Comparison of ENCODE assay signal across 14 cellular contexts in genomic region chr17:16282522-16282921, GRCh38.
DNase-seq lines count a peak whose midpoint lies in the region; ATAC-seq, FAIRE-seq and TF ChIP-seq lines count a peak whose summit lies in the region.
"Had no signal": no experiment of that assay in that cellular context is flagged by ENCODE, and none has a peak within 500 bp of the region (broad histone marks: within the 10 kb centered on the region; RNA-seq: fewer than 3 reads in every experiment).

No MANE protein-coding gene starts in this region.

- no peak overlapping the region for H3K27ac ChIP-seq in CD4-positive, alpha-beta T cell (ENCODE audit: low read depth, low read length)
- no peak overlapping the region for H3K27ac ChIP-seq in mesendoderm (ENCODE audit: low read depth, low read length)
- H3K27ac ChIP-seq: upper lobe of right lung had no signal

- H3K4me2 ChIP-seq in mesendoderm (ENCODE audit: low read length), result no peak overlapping the region

- no peak for FAIRE-seq in bronchial epithelial cell (lab: Jason Lieb, UNC)

- H3K9ac ChIP-seq in mesendoderm (ENCODE audit: low read length), result no peak overlapping the region

- no peak overlapping the region for H3K4ac ChIP-seq in mesendoderm (ENCODE audit: low read depth, low read length)

- no peak overlapping the region for H3K4me3 ChIP-seq in bronchial epithelial cell (ENCODE audit: low read depth, low read length)
- H3K4me3 ChIP-seq in mesendoderm (ENCODE audit: low read length), result no peak overlapping the region
- H3K4me3 ChIP-seq: upper lobe of right lung had no signal

- H2BK120ac ChIP-seq in mesendoderm (ENCODE audit: low read depth, low read length), result no peak overlapping the region

- no peak overlapping the region for H3K56ac ChIP-seq in mesendoderm (ENCODE audit: low read length)

- H3K4me1 Mint-ChIP-seq in CD4-positive, alpha-beta T cell (ENCODE audit: low read depth), result peaks cover 51% of the 10 kb centered on the region

- H3K23ac ChIP-seq in mesendoderm (ENCODE audit: low read length), result no peak overlapping the region

- H3K79me1 ChIP-seq in mesendoderm (ENCODE audit: low read length), result no peaks in the 10 kb centered on the region

- H3K79me2 ChIP-seq in mesendoderm (ENCODE audit: control insufficient read depth, insufficient read depth, low read length), result no peaks in the 10 kb centered on the region

- ATAC-seq in CD4-positive, alpha-beta T cell (ENCODE audit: poor library complexity), result no peak
- ATAC-seq in GM18517 (IDR thresholded peaks at IDR 0.05; ENCODE audit: unreplicated experiment) (no peak), HG02884 (IDR thresholded peaks at IDR 0.05; ENCODE audit: unreplicated experiment) (no peak), left ventricle myocardium superior (no peak)
- ATAC-seq: upper lobe of right lung had no signal

- H3K27ac Mint-ChIP-seq in CD4-positive, alpha-beta T cell, result peak overlapping the region; percentile 62
- H3K27ac Mint-ChIP-seq: CD14-positive monocyte had no signal

- DNase-seq in CD4-positive, alpha-beta T cell, result no peak
- DNase-seq in M059J (ENCODE audit: low read depth) (peak; percentile 93), bronchial epithelial cell (ENCODE audit: low read depth) (peak; percentile 89), mesendoderm (peak; percentile 40), left ventricle myocardium superior (no peak)
- no peak for DNase-seq in stimulated activated CD4-positive, alpha-beta T cell treated with anti-CD3 and anti-CD28 coated beads, Interleukin-4, amount 100 ng/mL, for 24 hours
- DNase-seq: activated CD4-positive, alpha-beta T cell treated with anti-CD3 and anti-CD28 coated beads, Interleukin-2, amount 50 U/mL, for 48 hours; activated naive CD4-positive, alpha-beta T cell treated with anti-CD3 and anti-CD28 coated beads, Interleukin-2, amount 10 ng/mL, durations not matched to agents 7 days and 5 days; effector CD8-positive, alpha-beta T cell; NCI-H1694 treated with DMSO at 0.1 percent for 48 hours; upper lobe of right lung had no signal

- H2BK5ac ChIP-seq in mesendoderm (ENCODE audit: low read length), result no peak overlapping the region

- POLR2A ChIA-PET in CD4-positive, alpha-beta T cell (lab: Charles Lee), result no interaction called here

- no peak overlapping the region for H3K18ac ChIP-seq in mesendoderm (ENCODE audit: low read length)

- no peak overlapping the region for H2AK5ac ChIP-seq in mesendoderm (ENCODE audit: low read length)

- no peaks in the 10 kb centered on the region for H3K9me3 Mint-ChIP-seq in CD4-positive, alpha-beta T cell

- H3K9me3 ChIP-seq in CD4-positive, alpha-beta T cell (ENCODE audit: control insufficient read depth, low read length), result no peaks in the 10 kb centered on the region
- H3K9me3 ChIP-seq: upper lobe of right lung had no signal

- H3K36me3 ChIP-seq in bronchial epithelial cell (ENCODE audit: control insufficient read depth, insufficient read depth, low read length) (no peaks in the 10 kb centered on the region), mesendoderm (ENCODE audit: control insufficient read depth, insufficient read depth, low read length) (no peaks in the 10 kb centered on the region)
- H3K36me3 ChIP-seq: upper lobe of right lung had no signal

- peaks cover 34% of the 10 kb centered on the region for H3K36me3 Mint-ChIP-seq in CD4-positive, alpha-beta T cell (ENCODE audit: low read depth)

- H3K27me3 Mint-ChIP-seq in CD4-positive, alpha-beta T cell, result no peaks in the 10 kb centered on the region
- H3K27me3 Mint-ChIP-seq: activated naive CD4-positive, alpha-beta T cell treated with anti-CD3 and anti-CD28 coated beads, Interleukin-2, amount 10 ng/mL, durations not matched to agents 7 days and 5 days had no signal

- H2BK15ac ChIP-seq in mesendoderm (replicated peaks; ENCODE audit: low read depth), result no peak overlapping the region

- no peak for TF ChIP-seq CTCF in CD4-positive, alpha-beta T cell (IDR thresholded peaks at IDR 0.05)
- TF ChIP-seq CTCF in bronchial epithelial cell (IDR thresholded peaks at IDR 0.05; ENCODE audit: insufficient read depth, low read length, severe bottlenecking), result no peak

- H3K4me3 Mint-ChIP-seq in CD4-positive, alpha-beta T cell, result no peak overlapping the region
- H3K4me3 Mint-ChIP-seq: activated naive CD4-positive, alpha-beta T cell treated with anti-CD3 and anti-CD28 coated beads, Interleukin-2, amount 10 ng/mL, durations not matched to agents 7 days and 5 days; CD14-positive monocyte had no signal

- no peak overlapping the region for H4K5ac ChIP-seq in mesendoderm (ENCODE audit: low read length)

- H3K27me3 ChIP-seq in CD4-positive, alpha-beta T cell (ENCODE audit: control insufficient read depth, insufficient read depth, low read length), result no peaks in the 10 kb centered on the region
- H3K27me3 ChIP-seq in bronchial epithelial cell (ENCODE audit: control insufficient read depth, insufficient read depth, low read length), result no peaks in the 10 kb centered on the region
- H3K27me3 ChIP-seq in mesendoderm (ENCODE audit: insufficient read depth, low read length, poor library complexity), result no peaks in the 10 kb centered on the region
- H3K27me3 ChIP-seq: upper lobe of right lung had no signal

- no peak overlapping the region for H4K8ac ChIP-seq in mesendoderm (ENCODE audit: low read depth, low read length)

- peaks cover 4% of the 10 kb centered on the region for H3K4me1 ChIP-seq in mesendoderm (ENCODE audit: control insufficient read depth, low read depth, low read length)

- intact Hi-C loops in CD4-positive, alpha-beta T cell (cut with DNase I, micrococcal nuclease), result no loop called here
- intact Hi-C loops in left ventricle myocardium superior (cut with micrococcal nuclease), result no loop called here

- CTCF ChIA-PET in CD4-positive, alpha-beta T cell (lab: Charles Lee), result no interaction called here

Comparison
In these comparisons a context has a peak if more than half of its experiments do, and no peak if none do; other contexts are left out.
1. DNase-seq: peak in M059J (single experiment), bronchial epithelial cell (single experiment) and mesendoderm (single experiment); none in CD4-positive, alpha-beta T cell (0 of 10), stimulated activated CD4-positive, alpha-beta T cell treated with anti-CD3 and anti-CD28 coated beads, Interleukin-4, amount 100 ng/mL, for 24 hours (single experiment) and left ventricle myocardium superior (single experiment).